ENCODE assay signal across 18 cellular contexts in the genomic region with DNA sequence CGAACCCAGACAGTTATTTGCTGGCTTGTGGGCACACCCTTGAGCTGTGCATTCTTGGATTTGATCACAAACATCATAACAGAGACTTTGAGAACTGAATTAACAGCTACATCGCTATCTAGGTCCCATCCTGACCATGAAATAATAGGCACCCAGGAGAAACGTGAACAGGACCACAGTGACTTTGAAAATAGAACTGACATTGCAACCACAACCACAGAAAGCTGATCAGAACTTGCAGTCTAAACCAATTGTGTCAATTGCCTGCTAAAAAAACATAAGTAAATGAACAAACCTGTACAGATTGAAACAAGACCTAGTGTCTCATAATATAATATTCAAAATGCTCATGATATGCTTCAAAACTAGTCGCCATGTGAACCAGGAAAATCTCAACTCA. TPM values are rescaled to one million over a fixed set of nuclear protein-coding genes. Genes with fewer than 3 reads are reported as not detected.
DNase-seq lines count a peak whose midpoint lies in the region; ATAC-seq, FAIRE-seq and TF ChIP-seq lines count a peak whose summit lies in the region.
"Had no signal": no experiment of that assay in that cellular context is flagged by ENCODE, and none has a peak within 500 bp of the region (broad histone marks: within the 10 kb centered on the region; RNA-seq: fewer than 3 reads in every experiment).

No MANE protein-coding gene starts in this region.

- no peak for TF ChIP-seq POLR2A in GM12878 (IDR thresholded peaks at IDR 0.05; ENCODE audit: low read depth, low read length)

- SMC1A ChIA-PET in GM12878 (lab: Charles Lee; ENCODE audit: uncharacterized antibody, unreplicated experiment): interaction anchor here (0.9 to 1.1 kb wide), 4 partner anchors 9 to 74 kb away, joined by 3 to 4 read pairs (median 3); no protein-coding TSS in a partner anchor

- POLR2A ChIA-PET in GM12878 (lab: Charles Lee): interaction anchor here (1.5 kb wide), 1 partner anchor 16 kb away, joined by 3 read pairs; no protein-coding TSS in a partner anchor

- no peak for TF ChIP-seq RAD21 in GM12878 (IDR thresholded peaks at IDR 0.05; ENCODE audit: insufficient read depth, low read depth, low read length)

- TF ChIP-seq EP300 in GM12878 (IDR thresholded peaks at IDR 0.05; ENCODE audit: borderline replicate concordance in 1 of 2, control insufficient read depth in 1 of 2, low read depth in 2 of 2, low read length in 2 of 2): 0 out of 4 replicates have a peak, but pooled peaks of 1 of the 2 experiments have one; percentile 29

- H3K4me1 ChIP-seq in GM12878 (ENCODE audit: control insufficient read depth, insufficient read depth, low read length) (peaks cover 6% of the 10 kb centered on the region), hepatocyte (ENCODE audit: insufficient read depth) (peaks cover 4% of the 10 kb centered on the region)

- peak; percentile 76 for ATAC-seq in GM18867 (IDR thresholded peaks at IDR 0.05; ENCODE audit: unreplicated experiment)
- peak; percentile 58 for ATAC-seq in HG02798 (IDR thresholded peaks at IDR 0.05; ENCODE audit: poor library complexity, unreplicated experiment)
- peak; percentile 59 for ATAC-seq in GM12878
- ATAC-seq in HG02840 (IDR thresholded peaks at IDR 0.05; ENCODE audit: low FRiP score, unreplicated experiment): no peak
- ATAC-seq in GM18909 (IDR thresholded peaks at IDR 0.05; ENCODE audit: poor library complexity, unreplicated experiment): no peak
- ATAC-seq: CD8-positive, alpha-beta T cell; GM23338 had no signal

- in situ Hi-C loops in GM12878 (cut with MboI): no loop called here

- intact Hi-C loops in GM12878 (cut with micrococcal nuclease; ENCODE audit: unreplicated experiment): no loop called here

- H3K4me2 ChIP-seq in GM12878 (ENCODE audit: control insufficient read depth, insufficient read depth): no peak overlapping the region
- H3K4me2 ChIP-seq in hepatocyte: no peak overlapping the region
- H3K4me2 ChIP-seq: BLaER1 treated with 17β-estradiol and CSF1 and Interleukin-3, amounts not matched to agents 10 nM and 100 nM; GM23338 had no signal

- H3K27ac ChIP-seq in GM12878 (ENCODE audit: control insufficient read depth, insufficient read depth): no peak overlapping the region
- H3K27ac ChIP-seq in hepatocyte: no peak overlapping the region
- H3K27ac ChIP-seq: BLaER1 treated with 17β-estradiol and CSF1 and Interleukin-3, amounts not matched to agents 10 nM and 100 nM had no signal

- H3K79me2 ChIP-seq in GM12878 (ENCODE audit: control insufficient read depth, insufficient read depth, low read length) (no peaks in the 10 kb centered on the region), hepatocyte (no peaks in the 10 kb centered on the region)

- CTCF ChIA-PET in GM12878 (lab: Yijun Ruan, JAX): interaction anchor here (1.1 kb wide), 1 partner anchor 193 kb away, joined by 4 read pairs; no protein-coding TSS in a partner anchor

- no peak overlapping the region for H3K9ac ChIP-seq in GM12878 (ENCODE audit: control insufficient read depth, insufficient read depth, low read length)
- H3K9ac ChIP-seq: BLaER1 treated with 17β-estradiol and CSF1 and Interleukin-3, amounts not matched to agents 10 nM and 100 nM had no signal

- BruUV-seq in GM12878 (replicated peaks; lab: Mats Ljungman, UMichigan): no TSS peak

- H3K9me3 ChIP-seq in GM12878 (replicated peaks; ENCODE audit: control insufficient read depth, insufficient read depth, low read length) (no peaks in the 10 kb centered on the region), hepatocyte (ENCODE audit: low read depth) (no peaks in the 10 kb centered on the region)
- H3K9me3 ChIP-seq: BLaER1 treated with 17β-estradiol and CSF1 and Interleukin-3, amounts not matched to agents 10 nM and 100 nM had no signal

- TF ChIP-seq CTCF in GM12865 (IDR thresholded peaks at IDR 0.05; ENCODE audit: insufficient read depth, low read depth, low read length, missing control alignments) (no peak), GM12878 (IDR thresholded peaks at IDR 0.05 in 2 of 3, conservative IDR thresholded peaks at IDR 0.05 in 1 of 3; ENCODE audit: control insufficient read depth in 2 of 3, extremely low read depth in 1 of 3, insufficient read depth in 1 of 3, low read depth in 3 of 3, low read length in 3 of 3) (no peak), hepatocyte (IDR thresholded peaks at IDR 0.05; ENCODE audit: poor library complexity) (no peak)

- H3K4me3 ChIP-seq in GM12865 (ENCODE audit: low read depth, low read length): no peak overlapping the region
- no peak overlapping the region for H3K4me3 ChIP-seq in GM12878
- H3K4me3 ChIP-seq in hepatocyte: no peak overlapping the region
- H3K4me3 ChIP-seq: BLaER1 treated with 17β-estradiol and CSF1 and Interleukin-3, amounts not matched to agents 10 nM and 100 nM; GM23338 had no signal

- H3K9me2 ChIP-seq in hepatocyte (replicated peaks; ENCODE audit: insufficient read depth): no peaks in the 10 kb centered on the region

- H3K27me3 ChIP-seq in GM12878 (replicated peaks in 1 of 2; ENCODE audit: control insufficient read depth in 2 of 2, insufficient read depth in 2 of 2, low read length in 1 of 2) (no peaks in the 10 kb centered on the region), hepatocyte (no peaks in the 10 kb centered on the region)
- H3K27me3 ChIP-seq: BLaER1 treated with 17β-estradiol and CSF1 and Interleukin-3, amounts not matched to agents 10 nM and 100 nM had no signal

- H2AFZ ChIP-seq in GM12878 (ENCODE audit: control insufficient read depth, low read depth, low read length) (no peak overlapping the region), hepatocyte (no peak overlapping the region)
- H2AFZ ChIP-seq: GM23338 had no signal

- DNase-seq in GM12865 (ENCODE audit: low read depth): peak; percentile 50
- no peak for DNase-seq in GM12878 (ENCODE audit: low read depth, low spot score)
- DNase-seq in NK-92 (lab: John Stamatoyannopoulos, UW; ENCODE audit: unreplicated experiment): no peak
- no peak for DNase-seq in hepatocyte (ENCODE audit: low spot score)
- DNase-seq: Calu3; CD8-positive, alpha-beta T cell; DMS79 treated with DMSO at 0.1 percent for 48 hours; EL; HCEC 1CT; Kasumi-1; KG1 had no signal

- no peaks in the 10 kb centered on the region for H3K36me3 ChIP-seq in GM12878 (ENCODE audit: control insufficient read depth in 2 of 2, insufficient read depth in 2 of 2, low read length in 1 of 2)
- H3K36me3 ChIP-seq in hepatocyte (replicated peaks; ENCODE audit: insufficient read depth, low read depth): no peaks in the 10 kb centered on the region

- RAD21 ChIA-PET in GM12878 (lab: Charles Lee; ENCODE audit: unreplicated experiment): interaction anchor here (0.9 kb wide), 1 partner anchor 193 kb away, joined by 5 read pairs; no protein-coding TSS in a partner anchor

- no peaks in the 10 kb centered on the region for H4K20me1 ChIP-seq in GM12878 (ENCODE audit: control insufficient read depth, insufficient read depth)
- no peaks in the 10 kb centered on the region for H4K20me1 ChIP-seq in hepatocyte (ENCODE audit: insufficient read depth, poor library complexity, severe bottlenecking)
- H4K20me1 ChIP-seq: BLaER1 treated with 17β-estradiol and CSF1 and Interleukin-3, amounts not matched to agents 10 nM and 100 nM had no signal

- FAIRE-seq in GM12878 (lab: Jason Lieb, UNC): no peak
- FAIRE-seq: H54 had no signal

- 31% methylated on average over 4 of the region's 4 CpGs for WGBS in GM12878 (ENCODE audit: insufficient coverage, insufficient replicate concordance, low lambda C conversion rate, missing lambda C conversion rate)
- WGBS in hepatocyte (ENCODE audit: low lambda C conversion rate, missing lambda C conversion rate): 90% methylated on average over 4 of the region's 4 CpGs

TF ChIP-seq in GM12878, 131 proteins besides CTCF, POLR2A, EP300 and RAD21:
- TF ChIP-seq CEBPB (IDR thresholded peaks at IDR 0.05; ENCODE audit: borderline replicate concordance in 1 of 2, low read depth in 2 of 2, low read length in 2 of 2) (no peak), RUNX3 (IDR thresholded peaks at IDR 0.05; ENCODE audit: low read length) (peak; percentile 86), CBX3 (IDR thresholded peaks at IDR 0.05; ENCODE audit: borderline replicate concordance, low read depth) (no peak), TCF12 (IDR thresholded peaks at IDR 0.05; ENCODE audit: low read depth, low read length) (no peak), NRF1 (conservative IDR thresholded peaks at IDR 0.05; ENCODE audit: low read depth, low read length) (no peak), ZNF217 (IDR thresholded peaks at IDR 0.05) (no peak), BHLHE40 (IDR thresholded peaks at IDR 0.05; ENCODE audit: borderline replicate concordance in 1 of 2, low read depth in 2 of 2, low read length in 1 of 2) (peak; percentile 76 to 80)

RNA-seq across cellular contexts. Expression of a gene that starts 18.3 kb away (rescaled TPM):
- total RNA-seq in GM12878 (2013; cell fraction: nucleolus; rRNA removed): 68.9 and 77.5 TPM in 2 replicates
- 7.2 and 7.8 TPM in 2 replicates for total RNA-seq in GM12878 (2014; rRNA removed)
- 15.2 and 16.4 TPM in 2 replicates for total RNA-seq in GM12878 (2014; rRNA removed; fragmentation: Illumina TruSeq; extraction: Trizol)
- total RNA-seq in GM12878 (2021): 14.8 and 18.8 TPM in 2 replicates
- 3.2 TPM for polyA plus RNA-seq in GM12878 (2011; ENCODE audit: low read depth)
- polyA plus RNA-seq in GM12878 (2011; rRNA removed): 6.5 and 11.8 TPM in 2 replicates
- 2.5 and 2.6 TPM in 2 replicates for polyA plus RNA-seq in GM12878 (2011; cell fraction: cytosol; rRNA removed)
- polyA plus RNA-seq in GM12878 (2011; cell fraction: nucleus; rRNA removed): 3.3 and 4.0 TPM in 2 replicates
- 4.5 and 5.6 TPM in 2 replicates for polyA plus RNA-seq in GM12878 (2012)
- polyA plus RNA-seq in GM12878 (2014; fragmentation: Illumina TruSeq; extraction: Trizol): 13.5 and 18.4 TPM in 2 replicates
- 1 to 10 TPM; 9.4 to 9.8 TPM for polyA plus RNA-seq in GM12878 (2014; fragmentation: Nextera tagmentation; extraction: Ambion mirVana)
- polyA plus RNA-seq in GM12878 (2014; rRNA removed): 5.9 and 6.6 TPM in 2 replicates
- 10 to 100 TPM; 16.7 to 18.7 TPM for polyA plus RNA-seq in GM12878 (2016; fragmentation: Nextera tagmentation; extraction: Ambion mirVana)
- 8.1 and 10.2 TPM in 2 replicates for polyA minus RNA-seq in GM12878 (2011; rRNA and poly(A)+ RNA removed)
- polyA minus RNA-seq in GM12878 (2011; cell fraction: cytosol; rRNA and poly(A)+ RNA removed): 1.5 and 2.4 TPM in 2 replicates
- polyA minus RNA-seq in GM12878 (2011; cell fraction: nucleus; rRNA and poly(A)+ RNA removed): 4.7 and 9.1 TPM in 2 replicates
- total RNA-seq in hepatocyte: 9.4 and 9.8 TPM in 2 replicates
- polyA plus RNA-seq in hepatocyte: 2.1 and 2.4 TPM in 2 replicates

Comparison
In these comparisons a context has a peak if more than half of its experiments do, and no peak if none do; other contexts are left out.
1. ATAC-seq: peak in GM18867 (single experiment), HG02798 (single experiment) and GM12878 (single experiment); none in HG02840 (single experiment) and GM18909 (single experiment).